ENCODE assay signal across 8 cellular contexts in genomic region chr16:10964039-10964890, GRCh38. TPM values are rescaled to one million over a fixed set of nuclear protein-coding genes. Genes with fewer than 3 reads are reported as not detected.
DNase-seq lines count a peak whose midpoint lies in the region; ATAC-seq and TF ChIP-seq lines count a peak whose summit lies in the region.

No MANE protein-coding gene starts in this region.

- H3K4me1 Mint-ChIP-seq in activated naive CD8-positive, alpha-beta T cell (ENCODE audit: low read depth): peaks cover 44% of the 10 kb centered on the region

- no peaks in the 10 kb centered on the region for H3K27me3 ChIP-seq in prostate gland (replicated peaks; ENCODE audit: insufficient read depth)
- no peaks in the 10 kb centered on the region for H3K27me3 ChIP-seq in uterus

- ATAC-seq in Right ventricle myocardium superior (ENCODE audit: poor library complexity): peak; percentile 94

- H3K9me3 ChIP-seq in prostate gland: no peaks in the 10 kb centered on the region
- H3K9me3 ChIP-seq in uterus: no peaks in the 10 kb centered on the region

- peaks cover 17% of the 10 kb centered on the region for H3K36me3 Mint-ChIP-seq in activated naive CD8-positive, alpha-beta T cell

- no peaks in the 10 kb centered on the region for H3K27me3 Mint-ChIP-seq in activated naive CD8-positive, alpha-beta T cell

- no peak for TF ChIP-seq POLR2A in NB4 (IDR thresholded peaks at IDR 0.05; ENCODE audit: extremely low read depth, insufficient read length)
- TF ChIP-seq POLR2A in prostate gland (IDR thresholded peaks at IDR 0.05): no peak
- TF ChIP-seq POLR2A in uterus (IDR thresholded peaks at IDR 0.05): peak in 1 of 2 donors; percentile 14

- peak overlapping the region; percentile 27 for H3K4me3 Mint-ChIP-seq in activated naive CD8-positive, alpha-beta T cell

- peaks cover 3% of the 10 kb centered on the region for H3K9me3 Mint-ChIP-seq in activated naive CD8-positive, alpha-beta T cell (ENCODE audit: low read depth)

- no peak overlapping the region for H3K27ac ChIP-seq in prostate gland
- H3K27ac ChIP-seq in uterus: no peak overlapping the region

- intact Hi-C loops in Right ventricle myocardium superior (cut with DNase I) (loop anchor here (2.0 to 10.0 kb wide), 2 partner anchors 293 to 391 kb away; partner anchors contain the start of gene SOCS1), prostate gland (cut with DNase I) (no loop called here), uterus (cut with DNase I; ENCODE audit: low total_unique reads) (loop anchor here (2.0 kb wide), 1 partner anchor 295 kb away; no protein-coding TSS in a partner anchor)

- peak; percentile 87 for DNase-seq in D341Med (ENCODE audit: low spot score)
- peak; percentile 51 for DNase-seq in GOT3 (lab: John Stamatoyannopoulos, UW)
- peak; percentile 83 for DNase-seq in NB4 (ENCODE audit: low read depth)
- DNase-seq in SW480 (ENCODE audit: low spot score): peak; percentile 87
- DNase-seq in Right ventricle myocardium superior: peak; percentile 89
- peak; percentile 75 for DNase-seq in prostate gland (ENCODE audit: low spot score)
- peak; percentile 78 to 86 for DNase-seq in uterus

- TF ChIP-seq CTCF in NB4 (IDR thresholded peaks at IDR 0.05; ENCODE audit: low read depth, low read length) (peak; percentile 91), prostate gland (IDR thresholded peaks at IDR 0.05) (peak; percentile 86 to 94 (median 90)), uterus (IDR thresholded peaks at IDR 0.05) (peak; percentile 89 to 97 (median 94))

- WGBS in prostate gland: 28% methylated on average over 20 of the region's 20 CpGs

- H3K36me3 ChIP-seq in prostate gland (no peaks in the 10 kb centered on the region), uterus (no peaks in the 10 kb centered on the region)

- H3K27ac Mint-ChIP-seq in activated naive CD8-positive, alpha-beta T cell: peak overlapping the region; percentile 89

- H3K4me1 ChIP-seq in prostate gland (replicated peaks): peaks cover 4% of the 10 kb centered on the region
- H3K4me1 ChIP-seq in uterus: no peaks in the 10 kb centered on the region

- H3K4me3 ChIP-seq in NB4 (ENCODE audit: low read depth, low read length) (no peak overlapping the region), prostate gland (no peak overlapping the region), uterus (no peak overlapping the region)

RNA-seq across cellular contexts. Expression of gene CLEC16A, which starts 19.9 kb away (rescaled TPM):
- total RNA-seq in Right ventricle myocardium superior (20.9 TPM), prostate gland (10 to 100 TPM; 26.1 to 52.2 TPM), uterus (10 to 100 TPM in 3 of 4 donors, 1 to 10 TPM in 1; 7.6 to 65.6 (median 28.0) TPM)

RNA-seq across cellular contexts. Expression of gene DEXI, which starts 22.0 kb away (rescaled TPM):
- 112 TPM for total RNA-seq in Right ventricle myocardium superior
- 10 to 100 TPM; 95.5 to 96.9 TPM for total RNA-seq in prostate gland
- 10 to 100 TPM; 15.6 to 70.2 (median 42.6) TPM for total RNA-seq in uterus
